In genomic region chr1:34740161-34740875, GRCh38 we compare ENCODE assay signal across 15 cellular contexts. TPM values are rescaled to one million over a fixed set of nuclear protein-coding genes. Genes with fewer than 3 reads are reported as not detected.
DNase-seq lines count a peak whose midpoint lies in the region; ATAC-seq and TF ChIP-seq lines count a peak whose summit lies in the region.
"Had no signal": no experiment of that assay in that cellular context is flagged by ENCODE, and none has a peak within 500 bp of the region (broad histone marks: within the 10 kb centered on the region; RNA-seq: fewer than 3 reads in every experiment).

No MANE protein-coding gene starts in this region.

- H3K9me3 ChIP-seq in lower lobe of right lung (no peaks in the 10 kb centered on the region), Karpas-422 (ENCODE audit: low read length) (no peaks in the 10 kb centered on the region)
- H3K9me3 ChIP-seq: psoas muscle had no signal

- no peak overlapping the region for H3K4me2 ChIP-seq in Karpas-422 (ENCODE audit: low read depth, low read length, poor library complexity, severe bottlenecking)

- H2AFZ ChIP-seq in Karpas-422 (ENCODE audit: low read length) = no peak overlapping the region

- H3K79me2 ChIP-seq in Karpas-422 (ENCODE audit: low read length) = no peaks in the 10 kb centered on the region

- H3K4me1 ChIP-seq in lower lobe of right lung = no peaks in the 10 kb centered on the region
- no peaks in the 10 kb centered on the region for H3K4me1 ChIP-seq in Karpas-422 (ENCODE audit: low read length)
- H3K4me1 ChIP-seq: psoas muscle had no signal

- H3K9ac ChIP-seq in Karpas-422 (ENCODE audit: low read length) = no peak overlapping the region

- intact Hi-C loops in lower lobe of right lung (cut with DNase I) = no loop called here

- peak; percentile 84 for DNase-seq in DMS53 (lab: John Stamatoyannopoulos, UW)
- DNase-seq in H7 = peak; percentile 82
- peak; percentile 48 for DNase-seq in astrocyte of the hippocampus (ENCODE audit: low read depth, low spot score)
- no peak for DNase-seq in lower lobe of right lung
- no peak for DNase-seq in activated T-cell treated with anti-CD3 and anti-CD28 coated beads, Interleukin-2, amount 50 U/mL, for 1 hour
- DNase-seq in Karpas-422 = no peak
- DNase-seq: activated CD4-positive, alpha-beta memory T cell treated with anti-CD3 and anti-CD28 coated beads for 36 hours; activated gamma-delta T cell treated with Interleukin-2 at 50 U/mL for 16 hours; effector memory CD8-positive, alpha-beta T cell; NCI-H1694; psoas muscle; SIG-M5 had no signal

- H3K27me3 ChIP-seq in H7 (ENCODE audit: control insufficient read depth, insufficient read depth, low read length) = peaks cover 7% of the 10 kb centered on the region; the same call in 1 of the 2 replicates
- peaks cover 3% of the 10 kb centered on the region for H3K27me3 ChIP-seq in lower lobe of right lung (ENCODE audit: low read depth)
- H3K27me3 ChIP-seq in Karpas-422 (ENCODE audit: low read length) = no peaks in the 10 kb centered on the region

- no peak for TF ChIP-seq CTCF in lower lobe of right lung (IDR thresholded peaks at IDR 0.05)

- ATAC-seq in lower lobe of right lung = peak; percentile 44 to 57
- no peak for ATAC-seq in HG02870 (IDR thresholded peaks at IDR 0.05; ENCODE audit: unreplicated experiment)
- no peak for ATAC-seq in HG03280 (IDR thresholded peaks at IDR 0.05; ENCODE audit: unreplicated experiment)
- ATAC-seq: effector memory CD8-positive, alpha-beta T cell; psoas muscle had no signal

- H3K9me2 ChIP-seq in Karpas-422 (replicated peaks; ENCODE audit: insufficient read depth, low read length) = no peaks in the 10 kb centered on the region

- H3K27ac ChIP-seq in lower lobe of right lung (no peak overlapping the region), Karpas-422 (ENCODE audit: low read length) (no peak overlapping the region)
- H3K27ac ChIP-seq: psoas muscle had no signal

- H3K4me3 ChIP-seq in H7 (ENCODE audit: insufficient read depth, low read depth, low read length) (no peak overlapping the region), lower lobe of right lung (no peak overlapping the region), Karpas-422 (ENCODE audit: low read length) (no peak overlapping the region)
- H3K4me3 ChIP-seq: psoas muscle had no signal

- no peaks in the 10 kb centered on the region; the same call in 1 of the 2 replicates for H4K20me1 ChIP-seq in Karpas-422 (ENCODE audit: insufficient read depth, low read depth, low read length)

- H3K36me3 ChIP-seq in H7 (replicated peaks; ENCODE audit: control insufficient read depth, insufficient read depth, low read length) (no peaks in the 10 kb centered on the region), lower lobe of right lung (no peaks in the 10 kb centered on the region), Karpas-422 (ENCODE audit: insufficient read depth, low read length) (no peaks in the 10 kb centered on the region)

RNA-seq across cellular contexts. Expression of gene GJB5, which starts 14.5 kb away (rescaled TPM):
- total RNA-seq in H7 (2014; rRNA removed; shearing (Covaris generic)) = 0.48 TPM in 1 of 2 replicates, not detected in the other
- total RNA-seq in lower lobe of right lung = not detected
- not detected in 2 replicates for total RNA-seq in Karpas-422 (2014; rRNA removed; shearing (Covaris generic); ENCODE audit: low replicate concordance)
- total RNA-seq: activated CD4-positive, alpha-beta memory T cell treated with anti-CD3 and anti-CD28 coated beads for 36 hours; psoas muscle had no signal

RNA-seq across cellular contexts. Expression of gene GJB4, which starts 19.2 kb away (rescaled TPM):
- total RNA-seq in H7 (2014; rRNA removed; shearing (Covaris generic)) = not detected in 2 replicates
- 0.12 TPM for total RNA-seq in lower lobe of right lung
- not detected in 2 replicates for total RNA-seq in Karpas-422 (2014; rRNA removed; shearing (Covaris generic); ENCODE audit: low replicate concordance)
- total RNA-seq: activated CD4-positive, alpha-beta memory T cell treated with anti-CD3 and anti-CD28 coated beads for 36 hours; G401; psoas muscle had no signal

RNA-seq across cellular contexts. Expression of gene GJB3, which starts 40.7 kb away (rescaled TPM):
- total RNA-seq in H7 (2014; rRNA removed; shearing (Covaris generic)) = 0.31 TPM in 1 of 2 replicates, not detected in the other
- 0.80 TPM for total RNA-seq in lower lobe of right lung
- total RNA-seq in Karpas-422 (2014; rRNA removed; shearing (Covaris generic); ENCODE audit: low replicate concordance) = not detected in 2 replicates
- total RNA-seq: activated CD4-positive, alpha-beta memory T cell treated with anti-CD3 and anti-CD28 coated beads for 36 hours; G401; psoas muscle had no signal

RNA-seq across cellular contexts. Expression of gene GJA4, which starts 52.5 kb away (rescaled TPM):
- total RNA-seq in H7 (2014; rRNA removed; shearing (Covaris generic)) = 0.85 and 3.2 TPM in 2 replicates
- 16.1 TPM for total RNA-seq in lower lobe of right lung
- not detected in 2 replicates for total RNA-seq in Karpas-422 (2014; rRNA removed; shearing (Covaris generic); ENCODE audit: low replicate concordance)
- total RNA-seq: activated CD4-positive, alpha-beta memory T cell treated with anti-CD3 and anti-CD28 coated beads for 36 hours; G401 had no signal

Comparison
In these comparisons a context has a peak if more than half of its experiments do, and no peak if none do; other contexts are left out.
1. DNase-seq: peak in DMS53 (single experiment), H7 (single experiment) and astrocyte of the hippocampus (single experiment); none in lower lobe of right lung (single experiment), activated T-cell treated with anti-CD3 and anti-CD28 coated beads, Interleukin-2, amount 50 U/mL, for 1 hour (single experiment) and Karpas-422 (single experiment).
2. ATAC-seq: peak in lower lobe of right lung (2 of 2); none in HG02870 (single experiment) and HG03280 (single experiment).